ENCODE assay signal across 13 cellular contexts in the genomic region with DNA sequence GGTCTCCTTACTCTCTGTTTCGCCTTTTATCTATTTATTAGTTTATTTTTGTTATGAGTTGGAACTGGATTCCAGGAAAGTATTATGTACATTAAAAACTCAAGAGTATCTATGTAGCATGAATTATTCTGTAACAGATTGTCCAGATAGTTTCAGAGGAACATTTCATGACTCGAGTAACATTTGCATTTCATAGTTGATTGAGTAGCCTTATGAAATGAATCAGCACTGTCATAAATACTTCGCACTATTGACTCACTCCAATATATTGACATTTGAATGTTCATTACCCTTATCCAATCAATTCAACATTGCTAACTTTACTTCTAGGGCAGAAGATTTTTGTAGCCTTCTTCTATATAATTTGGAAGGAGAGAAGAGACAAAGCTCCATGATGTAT. TPM values are rescaled to one million over a fixed set of nuclear protein-coding genes. Genes with fewer than 3 reads are reported as not detected.
A peak's percentile ranks its signal among the peaks of the same experiment; 100 is the strongest.
DNase-seq lines count a peak whose midpoint lies in the region; ATAC-seq and TF ChIP-seq lines count a peak whose summit lies in the region.
"Had no signal": no experiment of that assay in that cellular context is flagged by ENCODE, and none has a peak within 500 bp of the region (broad histone marks: within the 10 kb centered on the region; RNA-seq: fewer than 3 reads in every experiment).

No MANE protein-coding gene starts in this region.

- no peaks in the 10 kb centered on the region for H3K36me3 Mint-ChIP-seq in stimulated activated effector memory CD8-positive, alpha-beta T cell treated with anti-CD3 and anti-CD28 coated beads, Interleukin-12 subunit alpha, Interleukin-12 subunit beta, amount 100 ng/mL, for 72 hours
- H3K36me3 Mint-ChIP-seq in mesothelial cell of epicardium, result peaks cover 5% of the 10 kb centered on the region

- H3K27me3 Mint-ChIP-seq in mesothelial cell of epicardium (ENCODE audit: low read depth), result no peaks in the 10 kb centered on the region
- H3K27me3 Mint-ChIP-seq: activated T-cell treated with anti-CD3 and anti-CD28 coated beads, Interleukin-2, amount 50 U/mL, for 24 hours had no signal

- no peak overlapping the region for H3K4me3 Mint-ChIP-seq in stimulated activated effector memory CD8-positive, alpha-beta T cell treated with anti-CD3 and anti-CD28 coated beads, Interleukin-12 subunit alpha, Interleukin-12 subunit beta, amount 100 ng/mL, for 72 hours
- H3K4me3 Mint-ChIP-seq in mesothelial cell of epicardium, result no peak overlapping the region
- H3K4me3 Mint-ChIP-seq: activated T-cell treated with anti-CD3 and anti-CD28 coated beads, Interleukin-2, amount 50 U/mL, for 24 hours had no signal

- TF ChIP-seq POLR2A in heart left ventricle (IDR thresholded peaks at IDR 0.05), result no peak

- H3K4me1 Mint-ChIP-seq in stimulated activated effector memory CD8-positive, alpha-beta T cell treated with anti-CD3 and anti-CD28 coated beads, Interleukin-12 subunit alpha, Interleukin-12 subunit beta, amount 100 ng/mL, for 72 hours, result peaks cover 6% of the 10 kb centered on the region
- H3K4me1 Mint-ChIP-seq in mesothelial cell of epicardium, result no peaks in the 10 kb centered on the region

- no peak for DNase-seq in stimulated activated effector memory CD8-positive, alpha-beta T cell treated with anti-CD3 and anti-CD28 coated beads, Interleukin-12 subunit alpha, Interleukin-12 subunit beta, amount 100 ng/mL, for 72 hours (ENCODE audit: low spot score in 2 of 2)
- DNase-seq in mesothelial cell of epicardium (ENCODE audit: low spot score in 2 of 2, unreplicated experiment in 2 of 2), result no peak
- no peak for DNase-seq in heart left ventricle
- no peak for DNase-seq in NCI-H748 (lab: John Stamatoyannopoulos, UW; ENCODE audit: unreplicated experiment)
- DNase-seq: activated T-cell treated with anti-CD3 and anti-CD28 coated beads, Interleukin-2, amount 50 U/mL, for 24 hours; body of pancreas; mesenchymal stem cell; MV-4-11; SIG-M5; stimulated activated naive CD4-positive, alpha-beta T cell had no signal

- H3K36me3 ChIP-seq in heart left ventricle, result no peaks in the 10 kb centered on the region

- TF ChIP-seq CTCF in mesothelial cell of epicardium (IDR thresholded peaks at IDR 0.05; ENCODE audit: unreplicated experiment), result no peak
- no peak for TF ChIP-seq CTCF in heart left ventricle (IDR thresholded peaks at IDR 0.05)

- no peaks in the 10 kb centered on the region for H3K9me3 Mint-ChIP-seq in stimulated activated effector memory CD8-positive, alpha-beta T cell treated with anti-CD3 and anti-CD28 coated beads, Interleukin-12 subunit alpha, Interleukin-12 subunit beta, amount 100 ng/mL, for 72 hours
- peaks cover 14% of the 10 kb centered on the region for H3K9me3 Mint-ChIP-seq in mesothelial cell of epicardium
- H3K9me3 Mint-ChIP-seq: activated T-cell treated with anti-CD3 and anti-CD28 coated beads, Interleukin-2, amount 50 U/mL, for 24 hours had no signal

- H3K27ac ChIP-seq in heart left ventricle, result no peak overlapping the region
- H3K27ac ChIP-seq: body of pancreas had no signal

- peaks cover 0 to 15% (median 0%) of the 10 kb centered on the region in 12 donors for H3K4me1 ChIP-seq in heart left ventricle
- H3K4me1 ChIP-seq: body of pancreas had no signal

- ATAC-seq in GM19025 (IDR thresholded peaks at IDR 0.05; ENCODE audit: low read depth, unreplicated experiment), result peak; percentile 47
- peak; percentile 60 for ATAC-seq in GM21723 (IDR thresholded peaks at IDR 0.05; ENCODE audit: unreplicated experiment)
- ATAC-seq in HG03103 (IDR thresholded peaks at IDR 0.05; ENCODE audit: low read depth, unreplicated experiment), result peak; percentile 56
- peak; percentile 79 for ATAC-seq in stimulated activated effector memory CD8-positive, alpha-beta T cell treated with anti-CD3 and anti-CD28 coated beads, Interleukin-12 subunit alpha, Interleukin-12 subunit beta, amount 100 ng/mL, for 72 hours
- no peak for ATAC-seq in heart left ventricle
- ATAC-seq: body of pancreas had no signal

- no peak overlapping the region for H3K27ac Mint-ChIP-seq in stimulated activated effector memory CD8-positive, alpha-beta T cell treated with anti-CD3 and anti-CD28 coated beads, Interleukin-12 subunit alpha, Interleukin-12 subunit beta, amount 100 ng/mL, for 72 hours
- no peak overlapping the region for H3K27ac Mint-ChIP-seq in mesothelial cell of epicardium
- H3K27ac Mint-ChIP-seq: activated T-cell treated with anti-CD3 and anti-CD28 coated beads, Interleukin-2, amount 50 U/mL, for 24 hours had no signal

- intact Hi-C loops in heart left ventricle (cut with DNase I), result no loop called here

- H3K9me3 ChIP-seq in heart left ventricle, result no peaks in the 10 kb centered on the region
- H3K9me3 ChIP-seq: body of pancreas had no signal

- no peaks in the 10 kb centered on the region for H3K27me3 ChIP-seq in heart left ventricle
- H3K27me3 ChIP-seq: body of pancreas had no signal

- H3K4me3 ChIP-seq in heart left ventricle, result no peak overlapping the region
- H3K4me3 ChIP-seq: body of pancreas had no signal

- 92 to 96% (median 94%) methylated on average over 3 of the region's 3 CpGs for WGBS in heart left ventricle, 4 donors

RNA-seq across cellular contexts. Expression of gene VRK2, which starts 11.3 kb away (rescaled TPM):
- total RNA-seq in mesothelial cell of epicardium (22.9 to 25.3 TPM (median 24.9 TPM) in 3 replicates), heart left ventricle (10 to 100 TPM; 19.6 to 35.0 (median 27.5) TPM)
- polyA plus RNA-seq in heart left ventricle, result 10 to 100 TPM in 1 of 2 donors, 1 to 10 TPM in 1; 8.0 to 15.7 TPM

Comparison
In these comparisons a context has a peak if more than half of its experiments do, and no peak if none do; other contexts are left out.
1. ATAC-seq: peak in GM19025 (single experiment), GM21723 (single experiment), HG03103 (single experiment) and stimulated activated effector memory CD8-positive, alpha-beta T cell treated with anti-CD3 and anti-CD28 coated beads, Interleukin-12 subunit alpha, Interleukin-12 subunit beta, amount 100 ng/mL, for 72 hours (single experiment); none in heart left ventricle (0 of 4).